ENCODE assay signal across 8 cellular contexts in the genomic region with DNA sequence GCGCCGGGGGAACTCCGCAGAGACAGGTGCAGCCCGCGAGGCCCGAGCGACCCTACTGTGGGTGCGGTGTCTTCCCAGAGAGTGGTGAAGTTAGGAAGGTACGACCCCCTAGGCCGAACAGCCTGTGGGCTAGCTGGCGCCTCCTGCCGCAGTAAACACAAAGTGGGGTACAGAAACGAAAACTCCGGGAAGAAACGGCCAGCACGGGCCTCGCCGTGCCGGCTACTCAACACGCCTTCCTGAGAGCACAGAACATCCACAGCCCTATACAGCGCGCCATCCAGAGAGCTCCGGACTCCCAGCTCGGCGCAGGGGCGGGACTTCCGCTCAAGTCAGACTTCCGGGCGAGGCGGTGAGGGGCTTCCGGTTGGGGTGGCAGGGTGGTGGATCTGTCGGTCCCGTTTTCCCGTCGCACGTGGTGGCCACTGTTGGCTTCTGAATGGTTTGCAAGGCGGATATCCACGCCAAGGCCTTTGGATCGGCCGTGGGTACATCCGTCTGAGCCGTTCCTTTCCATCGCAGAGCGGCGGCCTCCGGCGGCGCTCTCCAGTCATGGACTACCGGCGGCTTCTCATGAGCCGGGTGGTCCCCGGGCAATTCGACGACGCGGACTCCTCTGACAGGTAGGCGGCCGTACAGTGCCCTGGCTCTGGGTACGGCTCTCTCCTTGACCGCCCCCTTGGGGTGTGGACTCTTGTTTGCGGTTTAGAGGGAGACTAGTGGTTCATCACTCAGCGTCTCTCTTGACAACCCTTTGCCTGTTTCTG. TPM values are rescaled to one million over a fixed set of nuclear protein-coding genes. Genes with fewer than 3 reads are reported as not detected.
DNase-seq lines count a peak whose midpoint lies in the region; ATAC-seq, FAIRE-seq and TF ChIP-seq lines count a peak whose summit lies in the region.

Gene CAGE1, minus strand, starts transcription at position 292 of the 767 bp plus-strand sequence. CDS start 2,569 bp downstream, outside the sequence.
Gene RIOK1, plus strand, starts transcription at position 358 of the 767 bp plus-strand sequence. Its CDS starts 195 bp downstream, at position 553.

- H3K27me3 ChIP-seq in astrocyte (ENCODE audit: insufficient read depth, low read length) (no peaks in the 10 kb centered on the region), hepatocyte (no peaks in the 10 kb centered on the region)

- H3K4me1 Mint-ChIP-seq in T-helper 2 cell treated with Interferon-gamma antibody and Interleukin-4, amounts not matched to agents 5 μg/mL and 100 μg/mL, for 36 hours (ENCODE audit: low read depth), result peaks cover 34% of the 10 kb centered on the region
- peaks cover 19% of the 10 kb centered on the region for H3K4me1 Mint-ChIP-seq in astrocyte (ENCODE audit: low read depth, unreplicated experiment)

- H3K36me3 ChIP-seq in astrocyte (ENCODE audit: insufficient read depth, low read length) (peaks cover 11% of the 10 kb centered on the region), hepatocyte (replicated peaks; ENCODE audit: insufficient read depth, low read depth) (no peaks in the 10 kb centered on the region)

- H3K4me2 ChIP-seq in astrocyte (ENCODE audit: low read length) (peak within 1 kb of the TSS; percentile 90), hepatocyte (peak within 1 kb of the TSS; percentile 96)

- peak within 1 kb of the TSS; percentile 92 for H2AFZ ChIP-seq in astrocyte (ENCODE audit: low read depth, low read length)
- peak within 1 kb of the TSS; percentile 78 for H2AFZ ChIP-seq in hepatocyte

- peaks cover 23% of the 10 kb centered on the region for H4K20me1 ChIP-seq in astrocyte (ENCODE audit: insufficient read depth, low read length)
- no peaks in the 10 kb centered on the region for H4K20me1 ChIP-seq in hepatocyte (ENCODE audit: insufficient read depth, poor library complexity, severe bottlenecking)

- ATAC-seq in GM18505 (IDR thresholded peaks at IDR 0.05; ENCODE audit: unreplicated experiment), result peak; percentile 97
- peak; percentile 98 for ATAC-seq in HG02970 (IDR thresholded peaks at IDR 0.05; ENCODE audit: low FRiP score, unreplicated experiment)

- under 1% methylated on average over 60 of the region's 62 CpGs for WGBS in hepatocyte (ENCODE audit: low lambda C conversion rate, missing lambda C conversion rate)

- peak within 1 kb of the TSS; percentile 95 for H3K4me3 ChIP-seq in astrocyte (ENCODE audit: insufficient read depth, low read depth, low read length)
- peak within 1 kb of the TSS; percentile 54 for H3K4me3 ChIP-seq in hepatocyte

- no peak for TF ChIP-seq CTCF in astrocyte (IDR thresholded peaks at IDR 0.05; ENCODE audit: insufficient read depth, low read depth, low read length)
- peak; percentile 33 for TF ChIP-seq CTCF in hepatocyte (IDR thresholded peaks at IDR 0.05; ENCODE audit: poor library complexity)

- H3K27me3 Mint-ChIP-seq in T-helper 2 cell treated with Interferon-gamma antibody and Interleukin-4, amounts not matched to agents 5 μg/mL and 100 μg/mL, for 36 hours (ENCODE audit: low read depth), result peaks cover 2% of the 10 kb centered on the region
- H3K27me3 Mint-ChIP-seq in astrocyte (ENCODE audit: low read depth, unreplicated experiment), result no peaks in the 10 kb centered on the region

- H3K36me3 Mint-ChIP-seq in T-helper 2 cell treated with Interferon-gamma antibody and Interleukin-4, amounts not matched to agents 5 μg/mL and 100 μg/mL, for 36 hours (ENCODE audit: low read depth), result peaks cover 26% of the 10 kb centered on the region
- H3K36me3 Mint-ChIP-seq in astrocyte (ENCODE audit: low read depth, unreplicated experiment), result peaks cover 3% of the 10 kb centered on the region

- no peaks in the 10 kb centered on the region for H3K9me2 ChIP-seq in hepatocyte (replicated peaks; ENCODE audit: insufficient read depth)

- H3K4me3 Mint-ChIP-seq in T-helper 2 cell treated with Interferon-gamma antibody and Interleukin-4, amounts not matched to agents 5 μg/mL and 100 μg/mL, for 36 hours, result peak within 1 kb of the TSS; percentile 95
- H3K4me3 Mint-ChIP-seq in astrocyte (ENCODE audit: unreplicated experiment), result peak within 1 kb of the TSS; percentile 93

- FAIRE-seq in astrocyte (lab: Jason Lieb, UNC), result no peak

- H3K9me3 ChIP-seq in astrocyte (ENCODE audit: insufficient read depth, low read depth, low read length), result no peaks in the 10 kb centered on the region
- no peaks in the 10 kb centered on the region for H3K9me3 ChIP-seq in hepatocyte (ENCODE audit: low read depth)

- peak; percentile 65 for DNase-seq in NCI-H187 treated with DMSO at 0.1 percent for 48 hours (lab: John Stamatoyannopoulos, UW)
- DNase-seq in T-helper 2 cell treated with Interferon-gamma antibody and Interleukin-4, amounts not matched to agents 5 μg/mL and 100 μg/mL, for 36 hours (ENCODE audit: low spot score), result peak; percentile 95
- DNase-seq in astrocyte (ENCODE audit: low read depth), result peak; percentile 92
- peak; percentile 97 for DNase-seq in hepatocyte (ENCODE audit: low spot score)
- DNase-seq in renal cortical epithelial cell (ENCODE audit: low read depth), result peak; percentile 87
- DNase-seq in cortex of kidney (lab: John Stamatoyannopoulos, UW), result no peak

- TF ChIP-seq POLR2A in GM18505 (IDR thresholded peaks at IDR 0.05; ENCODE audit: borderline replicate concordance, extremely low read depth, insufficient read depth, insufficient read length), result peak; percentile 99

- peak within 1 kb of the TSS; percentile 94 for H3K27ac Mint-ChIP-seq in T-helper 2 cell treated with Interferon-gamma antibody and Interleukin-4, amounts not matched to agents 5 μg/mL and 100 μg/mL, for 36 hours
- peak within 1 kb of the TSS; percentile 83 for H3K27ac Mint-ChIP-seq in astrocyte (ENCODE audit: unreplicated experiment)

- peaks cover 45% of the 10 kb centered on the region for H3K79me2 ChIP-seq in astrocyte (ENCODE audit: insufficient read depth, low read length)
- peaks cover 39% of the 10 kb centered on the region for H3K79me2 ChIP-seq in hepatocyte

- peak within 1 kb of the TSS; percentile 82 for H3K27ac ChIP-seq in astrocyte (ENCODE audit: low read depth, low read length)
- peak within 1 kb of the TSS; percentile 93 for H3K27ac ChIP-seq in hepatocyte

- H3K9me3 Mint-ChIP-seq in T-helper 2 cell treated with Interferon-gamma antibody and Interleukin-4, amounts not matched to agents 5 μg/mL and 100 μg/mL, for 36 hours, result no peaks in the 10 kb centered on the region
- H3K9me3 Mint-ChIP-seq in astrocyte (ENCODE audit: unreplicated experiment), result no peaks in the 10 kb centered on the region

- peak within 1 kb of the TSS; percentile 86 for H3K9ac ChIP-seq in astrocyte (ENCODE audit: low read length)

- H3K4me1 ChIP-seq in astrocyte (ENCODE audit: insufficient read depth, low read length) (peaks cover 13% of the 10 kb centered on the region), hepatocyte (ENCODE audit: insufficient read depth) (peaks cover 15% of the 10 kb centered on the region)

RNA-seq across cellular contexts. Expression of gene CAGE1, which starts in this region (rescaled TPM):
- total RNA-seq in astrocyte, result 0.10 and 0.30 TPM in 2 replicates
- 0.17 TPM in 1 of 2 replicates, not detected in the other for total RNA-seq in hepatocyte
- not detected in 2 replicates for polyA plus RNA-seq in hepatocyte
- 0.17 TPM in 1 of 2 replicates, not detected in the other for total RNA-seq in renal cortical epithelial cell

RNA-seq across cellular contexts. Expression of gene RIOK1, which starts in this region (rescaled TPM):
- total RNA-seq in astrocyte, result 16.7 and 18.3 TPM in 2 replicates
- 15.5 and 15.6 TPM in 2 replicates for total RNA-seq in hepatocyte
- 19.2 and 19.6 TPM in 2 replicates for polyA plus RNA-seq in hepatocyte
- total RNA-seq in renal cortical epithelial cell, result 10.4 and 16.9 TPM in 2 replicates
